In genomic region chr2:110960281-110960680, GRCh38 we compare ENCODE assay signal across 21 cellular contexts.
DNase-seq lines count a peak whose midpoint lies in the region; ATAC-seq and TF ChIP-seq lines count a peak whose summit lies in the region.
"Had no signal": no experiment of that assay in that cellular context is flagged by ENCODE, and none has a peak within 500 bp of the region (broad histone marks: within the 10 kb centered on the region; RNA-seq: fewer than 3 reads in every experiment).

No MANE protein-coding gene starts in this region.

- WGBS in lung, 2 donors, result 77 to 79% methylated on average over 10 of the region's 10 CpGs
- WGBS in neuronal stem cell (ENCODE audit: extremely low coverage in 2 of 2, insufficient read length in 2 of 2, insufficient replicate concordance in 1 of 2), 2 donors, result no CpG with 5 or more reads among the region's 10 CpGs
- no CpG with 5 or more reads among the region's 10 CpGs for WGBS in trophoblast cell (ENCODE audit: extremely low coverage, insufficient coverage, insufficient read length)

- H3K18ac ChIP-seq in neuronal stem cell (ENCODE audit: low read length) (peak overlapping the region; percentile 9), trophoblast cell (ENCODE audit: low read length) (no peak overlapping the region)

- H3K27me3 Mint-ChIP-seq in CD8-positive, alpha-beta T cell (ENCODE audit: low read depth), result no peaks in the 10 kb centered on the region

- CTCF ChIA-PET in CD8-positive, alpha-beta T cell (lab: Charles Lee), result no interaction called here

- H3K23ac ChIP-seq in neuronal stem cell (ENCODE audit: low read depth, low read length, poor library complexity), result no peak overlapping the region
- no peak overlapping the region for H3K23ac ChIP-seq in trophoblast cell (ENCODE audit: low read length)

- no peak for DNase-seq in CD8-positive, alpha-beta T cell
- peak; percentile 20 for DNase-seq in lung (ENCODE audit: low spot score)
- no peak for DNase-seq in neuronal stem cell (ENCODE audit: low spot score)
- DNase-seq in trophoblast cell, result no peak
- DNase-seq: AML-193; CD4-positive, alpha-beta T cell; CD8-positive, alpha-beta memory T cell; COR-L47; DMS 273 treated with DMSO at 0.1 percent for 48 hours; DMS153; DMS79; DND-41; EL; GDM1 had no signal

- intact Hi-C loops in CD8-positive, alpha-beta T cell (cut with DNase I, micrococcal nuclease), result no loop called here

- no peak overlapping the region for H2BK12ac ChIP-seq in neuronal stem cell (ENCODE audit: low read length)
- no peak overlapping the region for H2BK12ac ChIP-seq in trophoblast cell (ENCODE audit: low read length)

- ATAC-seq in CD8-positive, alpha-beta T cell, result no peak
- ATAC-seq in lung (ENCODE audit: insufficient read depth, low FRiP score) (no peak), HG02885 (IDR thresholded peaks at IDR 0.05; ENCODE audit: poor library complexity, unreplicated experiment) (no peak)
- ATAC-seq: A549, GM12878 had no signal

- H3K27ac ChIP-seq in CD8-positive, alpha-beta T cell (ENCODE audit: low read depth, low read length), result no peak overlapping the region
- H3K27ac ChIP-seq in lung (ENCODE audit: low read depth in 1 of 2, low read length in 1 of 2) (no peak overlapping the region), neuronal stem cell (replicated peaks; ENCODE audit: low read length) (no peak overlapping the region), trophoblast cell (ENCODE audit: low read depth, low read length) (no peak overlapping the region)
- H3K27ac ChIP-seq: 22Rv1; A549; BLaER1 treated with 17β-estradiol and CSF1 and Interleukin-3, amounts not matched to agents 10 nM and 100 nM; C4-2B had no signal

- no peak overlapping the region for H2BK120ac ChIP-seq in neuronal stem cell (ENCODE audit: low read depth, low read length)
- no peak overlapping the region for H2BK120ac ChIP-seq in trophoblast cell (ENCODE audit: insufficient read depth, low read length, poor library complexity)

- H3K27me3 ChIP-seq in CD8-positive, alpha-beta T cell (ENCODE audit: insufficient read depth, low read length), result no peaks in the 10 kb centered on the region
- no peaks in the 10 kb centered on the region for H3K27me3 ChIP-seq in lung (ENCODE audit: control insufficient read depth, insufficient read depth)
- no peaks in the 10 kb centered on the region for H3K27me3 ChIP-seq in neuronal stem cell (ENCODE audit: control insufficient read depth in 3 of 3, insufficient read depth in 3 of 3, low read depth in 1 of 3, low read length in 3 of 3)
- no peaks in the 10 kb centered on the region for H3K27me3 ChIP-seq in trophoblast cell (ENCODE audit: insufficient read depth, low read length)
- H3K27me3 ChIP-seq: BLaER1 treated with 17β-estradiol and CSF1 and Interleukin-3, amounts not matched to agents 10 nM and 100 nM had no signal

- H2BK15ac ChIP-seq in neuronal stem cell (ENCODE audit: low read length), result no peak overlapping the region

- H3K4me1 Mint-ChIP-seq in CD8-positive, alpha-beta T cell (ENCODE audit: low read depth), result no peaks in the 10 kb centered on the region
- H3K4me1 Mint-ChIP-seq: B cell; CD8-positive, alpha-beta memory T cell had no signal

- no peak overlapping the region for H3K4me3 Mint-ChIP-seq in CD8-positive, alpha-beta T cell
- H3K4me3 Mint-ChIP-seq: B cell; CD4-positive, alpha-beta T cell; CD8-positive, alpha-beta memory T cell had no signal

- POLR2A ChIA-PET in CD8-positive, alpha-beta T cell (lab: Charles Lee), result no interaction called here

- H3K4me3 ChIP-seq in CD8-positive, alpha-beta T cell (ENCODE audit: low read depth, low read length), result no peak overlapping the region
- H3K4me3 ChIP-seq in lung (no peak overlapping the region), neuronal stem cell (ENCODE audit: low read length in 2 of 2) (no peak overlapping the region), trophoblast cell (ENCODE audit: low read depth, low read length) (no peak overlapping the region)
- H3K4me3 ChIP-seq: A549; BLaER1 treated with 17β-estradiol and CSF1 and Interleukin-3, amounts not matched to agents 10 nM and 100 nM; GM12878 had no signal

- H2BK5ac ChIP-seq in neuronal stem cell (ENCODE audit: low read length) (no peak overlapping the region), trophoblast cell (ENCODE audit: low read depth, low read length, poor library complexity) (no peak overlapping the region)

- no peak overlapping the region for H4K12ac ChIP-seq in trophoblast cell (ENCODE audit: low read depth, low read length)

- H4K8ac ChIP-seq in neuronal stem cell (ENCODE audit: low read depth, low read length), result no peak overlapping the region
- H4K8ac ChIP-seq in trophoblast cell (ENCODE audit: low read depth, low read length), result no peak overlapping the region

- H3K14ac ChIP-seq in neuronal stem cell (ENCODE audit: low read length) (no peak overlapping the region), trophoblast cell (ENCODE audit: low read length) (no peak overlapping the region)

- peak overlapping the region; percentile 52 for H3K27ac Mint-ChIP-seq in CD8-positive, alpha-beta T cell
- H3K27ac Mint-ChIP-seq: B cell; CD4-positive, alpha-beta T cell; CD8-positive, alpha-beta memory T cell had no signal

- H3K9me3 ChIP-seq in CD8-positive, alpha-beta T cell (ENCODE audit: low read length), result no peaks in the 10 kb centered on the region
- H3K9me3 ChIP-seq in lung (ENCODE audit: control insufficient read depth in 2 of 2, insufficient read depth in 1 of 2, low read length in 1 of 2) (no peaks in the 10 kb centered on the region), neuronal stem cell (replicated peaks in 1 of 2; ENCODE audit: control insufficient read depth in 2 of 2, insufficient read depth in 1 of 2, low read depth in 1 of 2, low read length in 2 of 2) (no peaks in the 10 kb centered on the region), trophoblast cell (ENCODE audit: insufficient read depth, low read depth, low read length) (no peaks in the 10 kb centered on the region)
- H3K9me3 ChIP-seq: A549; BLaER1 treated with 17β-estradiol and CSF1 and Interleukin-3, amounts not matched to agents 10 nM and 100 nM had no signal

- H3K36me3 Mint-ChIP-seq in CD8-positive, alpha-beta T cell, result no peaks in the 10 kb centered on the region

- H3K4ac ChIP-seq in neuronal stem cell (ENCODE audit: low read length) (no peak overlapping the region), trophoblast cell (ENCODE audit: low read depth, low read length) (no peak overlapping the region)

- no peaks in the 10 kb centered on the region for H3K36me3 ChIP-seq in CD8-positive, alpha-beta T cell (ENCODE audit: insufficient read depth, low read length)
- H3K36me3 ChIP-seq in lung (ENCODE audit: control insufficient read depth in 2 of 2, insufficient read depth in 2 of 2, low read length in 2 of 2) (no peaks in the 10 kb centered on the region), neuronal stem cell (replicated peaks in 1 of 2; ENCODE audit: control insufficient read depth in 2 of 2, insufficient read depth in 2 of 2, low read length in 2 of 2) (no peaks in the 10 kb centered on the region), trophoblast cell (ENCODE audit: control insufficient read depth in 1 of 2, insufficient read depth in 2 of 2, low read length in 2 of 2) (no peaks in the 10 kb centered on the region)
- H3K36me3 ChIP-seq: BLaER1 treated with 17β-estradiol and CSF1 and Interleukin-3, amounts not matched to agents 10 nM and 100 nM had no signal

- H2AFZ ChIP-seq in neuronal stem cell (ENCODE audit: low read length), result no peak overlapping the region
- H2AFZ ChIP-seq in trophoblast cell (ENCODE audit: insufficient read depth, low read length, poor library complexity), result no peak overlapping the region

- no peaks in the 10 kb centered on the region for H3K79me1 ChIP-seq in neuronal stem cell (ENCODE audit: low read depth, low read length)
- H3K79me1 ChIP-seq in trophoblast cell (ENCODE audit: low read length), result no peaks in the 10 kb centered on the region

- H3K9me3 Mint-ChIP-seq in CD8-positive, alpha-beta T cell, result no peaks in the 10 kb centered on the region
- H3K9me3 Mint-ChIP-seq: CD4-positive, alpha-beta T cell; CD8-positive, alpha-beta memory T cell had no signal

- H3K4me1 ChIP-seq in CD8-positive, alpha-beta T cell (ENCODE audit: insufficient read depth, low read length), result no peaks in the 10 kb centered on the region
- no peaks in the 10 kb centered on the region for H3K4me1 ChIP-seq in lung (ENCODE audit: control insufficient read depth in 2 of 2, insufficient read depth in 2 of 2, low read length in 2 of 2)
- H3K4me1 ChIP-seq in neuronal stem cell (ENCODE audit: control insufficient read depth in 2 of 2, insufficient read depth in 1 of 2, low read depth in 1 of 2, low read length in 2 of 2), result peaks cover 2% of the 10 kb centered on the region in 2 donors
- no peaks in the 10 kb centered on the region for H3K4me1 ChIP-seq in trophoblast cell (ENCODE audit: control insufficient read depth in 1 of 2, insufficient read depth in 2 of 2, low read length in 2 of 2)
- H3K4me1 ChIP-seq: A549 had no signal

- no peak overlapping the region for H3K4me2 ChIP-seq in neuronal stem cell (ENCODE audit: insufficient read depth, low read length, poor library complexity, severe bottlenecking)
- H3K4me2 ChIP-seq in trophoblast cell (ENCODE audit: low read length), result no peak overlapping the region
- H3K4me2 ChIP-seq: A549; BLaER1 treated with 17β-estradiol and CSF1 and Interleukin-3, amounts not matched to agents 10 nM and 100 nM had no signal

- no peak overlapping the region for H4K91ac ChIP-seq in neuronal stem cell (ENCODE audit: low read depth, low read length, poor library complexity)
- H4K91ac ChIP-seq in trophoblast cell (ENCODE audit: low read depth, low read length), result no peak overlapping the region

- TF ChIP-seq CTCF in CD8-positive, alpha-beta T cell (IDR thresholded peaks at IDR 0.05), result no peak
- TF ChIP-seq CTCF in lung (IDR thresholded peaks at IDR 0.05; ENCODE audit: control extremely low read depth, extremely low read depth), result no peak

- no peaks in the 10 kb centered on the region for H3K79me2 ChIP-seq in trophoblast cell (ENCODE audit: control insufficient read depth, insufficient read depth, low read length, poor library complexity)

- no peak overlapping the region for H2AK5ac ChIP-seq in neuronal stem cell (ENCODE audit: low read depth, low read length)
- no peak overlapping the region for H2AK5ac ChIP-seq in trophoblast cell (ENCODE audit: low read length)

- H3K9ac ChIP-seq in neuronal stem cell (ENCODE audit: low read depth, low read length, poor library complexity) (no peak overlapping the region), trophoblast cell (ENCODE audit: low read length) (no peak overlapping the region)
- H3K9ac ChIP-seq: BLaER1 treated with 17β-estradiol and CSF1 and Interleukin-3, amounts not matched to agents 10 nM and 100 nM had no signal
